Comparison of ENCODE assay signal across 12 cellular contexts in genomic region chr5:72377920-72378635, GRCh38. TPM values are rescaled to one million over a fixed set of nuclear protein-coding genes. Genes with fewer than 3 reads are reported as not detected.
A peak's percentile ranks its signal among the peaks of the same experiment; 100 is the strongest.
DNase-seq lines count a peak whose midpoint lies in the region; ATAC-seq and TF ChIP-seq lines count a peak whose summit lies in the region.
"Had no signal": no experiment of that assay in that cellular context is flagged by ENCODE, and none has a peak within 500 bp of the region (broad histone marks: within the 10 kb centered on the region; RNA-seq: fewer than 3 reads in every experiment).

No MANE protein-coding gene starts in this region.

- intact Hi-C loops in left ventricle myocardium superior (cut with micrococcal nuclease) = no loop called here

- H3K4me3 Mint-ChIP-seq in brain (peak overlapping the region in 1 of 5 experiments; percentile 22), type B pancreatic cell (no peak overlapping the region)
- H3K4me3 Mint-ChIP-seq: activated CD4-positive, alpha-beta T cell treated with anti-CD3 and anti-CD28 coated beads, Interleukin-2, amount 10 ng/mL, durations not matched to agents 24 days and 14 days; nephron progenitor cell had no signal

- H3K36me3 Mint-ChIP-seq in brain (peaks cover 4% of the 10 kb centered on the region), type B pancreatic cell (no peaks in the 10 kb centered on the region)

- H3K4me1 Mint-ChIP-seq in brain = peaks cover 41% of the 10 kb centered on the region
- peaks cover 22% of the 10 kb centered on the region for H3K4me1 Mint-ChIP-seq in type B pancreatic cell (ENCODE audit: unreplicated experiment)
- H3K4me1 Mint-ChIP-seq: activated CD4-positive, alpha-beta T cell treated with anti-CD3 and anti-CD28 coated beads, Interleukin-2, amount 10 ng/mL, durations not matched to agents 24 days and 14 days had no signal

- TF ChIP-seq CTCF in brain (conservative IDR thresholded peaks at IDR 0.05) = no peak
- TF ChIP-seq CTCF in type B pancreatic cell (conservative IDR thresholded peaks at IDR 0.05) = no peak

- DNase-seq in NOMO-1 treated with DMSO at 0.1 percent for 48 hours (lab: John Stamatoyannopoulos, UW; ENCODE audit: unreplicated experiment) (peak; percentile 12), NOMO-1 (lab: John Stamatoyannopoulos, UW; ENCODE audit: unreplicated experiment in 2 of 2) (no peak), left ventricle myocardium superior (peak; percentile 45), type B pancreatic cell (ENCODE audit: extremely low spot score, unreplicated experiment) (no peak), HT-29 (ENCODE audit: low spot score) (no peak), DMS53 (lab: John Stamatoyannopoulos, UW) (no peak)
- DNase-seq in activated effector memory CD4-positive, alpha-beta T cell treated with anti-CD3 and anti-CD28 coated beads, Interleukin-2, amount 50 U/mL, for 16 hours = no peak
- DNase-seq: activated CD4-positive, alpha-beta T cell treated with anti-CD3 and anti-CD28 coated beads, Interleukin-2, amount 10 ng/mL, durations not matched to agents 24 days and 14 days; left colon; nephron progenitor cell; uterus had no signal

- peaks cover 0 to 11% (median 0%) of the 10 kb centered on the region in 5 experiments for H3K9me3 Mint-ChIP-seq in brain
- H3K9me3 Mint-ChIP-seq in type B pancreatic cell = peaks cover 5% of the 10 kb centered on the region
- H3K9me3 Mint-ChIP-seq: activated CD4-positive, alpha-beta T cell treated with anti-CD3 and anti-CD28 coated beads, Interleukin-2, amount 10 ng/mL, durations not matched to agents 24 days and 14 days; nephron progenitor cell had no signal

- H3K27me3 Mint-ChIP-seq in brain (peaks cover 7% of the 10 kb centered on the region), type B pancreatic cell (no peaks in the 10 kb centered on the region)

- H3K27ac Mint-ChIP-seq in brain (peak overlapping the region in 3 of 5 experiments; percentile 11 to 88 (median 81)), type B pancreatic cell (peak overlapping the region; percentile 36)
- H3K27ac Mint-ChIP-seq: activated CD4-positive, alpha-beta T cell treated with anti-CD3 and anti-CD28 coated beads, Interleukin-2, amount 10 ng/mL, durations not matched to agents 24 days and 14 days; nephron progenitor cell had no signal

- peak; percentile 90 for ATAC-seq in left ventricle myocardium superior
- ATAC-seq: left colon had no signal

RNA-seq across cellular contexts. Expression of gene PTCD2, which starts 57.9 kb away (rescaled TPM):
- 2.1 TPM for polyA plus RNA-seq in brain (ENCODE audit: insufficient read depth, low read depth, low replicate concordance)
- total RNA-seq in left ventricle myocardium superior (17.7 TPM), type B pancreatic cell (ENCODE audit: low replicate concordance) (8.5 and 12.1 TPM in 2 replicates)
- total RNA-seq in HT-29 (2014; rRNA removed; shearing (Covaris generic)) = 2.6 and 3.2 TPM in 2 replicates

RNA-seq across cellular contexts. Expression of gene MRPS27, which starts 58.0 kb away (rescaled TPM):
- polyA plus RNA-seq in brain (ENCODE audit: insufficient read depth, low read depth, low replicate concordance) = 33.5 TPM
- total RNA-seq in left ventricle myocardium superior (80.1 TPM), type B pancreatic cell (ENCODE audit: low replicate concordance) (60.6 and 66.3 TPM in 2 replicates)
- total RNA-seq in HT-29 (2014; rRNA removed; shearing (Covaris generic)) = 52.7 and 56.4 TPM in 2 replicates

Comparison
In these comparisons a context has a peak if more than half of its experiments do, and no peak if none do; other contexts are left out.
1. DNase-seq: peak in NOMO-1 treated with DMSO at 0.1 percent for 48 hours (single experiment) and left ventricle myocardium superior (single experiment); none in NOMO-1 (0 of 2), type B pancreatic cell (single experiment), HT-29 (single experiment), activated effector memory CD4-positive, alpha-beta T cell treated with anti-CD3 and anti-CD28 coated beads, Interleukin-2, amount 50 U/mL, for 16 hours (single experiment) and DMS53 (single experiment).